In genomic region chr11:123559418-123559817, GRCh38 we compare ENCODE assay signal across 9 cellular contexts.
DNase-seq lines count a peak whose midpoint lies in the region; TF ChIP-seq lines count a peak whose summit lies in the region.
"Had no signal": no experiment of that assay in that cellular context is flagged by ENCODE, and none has a peak within 500 bp of the region (broad histone marks: within the 10 kb centered on the region; RNA-seq: fewer than 3 reads in every experiment).

No MANE protein-coding gene starts in this region.

- H3K36me3 Mint-ChIP-seq in activated T-helper 1 cell treated with anti-CD3 and anti-CD28 coated beads, Interleukin-12 subunit alpha, Interleukin-12 subunit beta, Interleukin-2, Interleukin-4 antibody, amounts not matched to agents 30 ng/mL and 10 ng/mL and 1 ng/mL, durations not matched to agents 14 hours and 24 hours and 36 hours (ENCODE audit: low read depth) = peaks cover 12% of the 10 kb centered on the region

- H3K36me3 ChIP-seq in Karpas-422 (ENCODE audit: insufficient read depth, low read length) = peaks cover 6% of the 10 kb centered on the region
- no peaks in the 10 kb centered on the region for H3K36me3 ChIP-seq in neural cell (ENCODE audit: insufficient read depth, low read length)

- H4K20me1 ChIP-seq in Karpas-422 (ENCODE audit: insufficient read depth, low read depth, low read length) = no peaks in the 10 kb centered on the region
- no peaks in the 10 kb centered on the region for H4K20me1 ChIP-seq in neural cell (ENCODE audit: insufficient read depth)

- no peaks in the 10 kb centered on the region for H3K9me3 Mint-ChIP-seq in activated T-helper 1 cell treated with anti-CD3 and anti-CD28 coated beads, Interleukin-12 subunit alpha, Interleukin-12 subunit beta, Interleukin-2, Interleukin-4 antibody, amounts not matched to agents 30 ng/mL and 10 ng/mL and 1 ng/mL, durations not matched to agents 14 hours and 24 hours and 36 hours
- H3K9me3 Mint-ChIP-seq: activated T-cell treated with anti-CD3 and anti-CD28 coated beads, Interleukin-2, amount 50 U/mL, for 24 hours had no signal

- H3K4me1 ChIP-seq in Karpas-422 (ENCODE audit: low read length) = peaks cover 100% of the 10 kb centered on the region

- H2AFZ ChIP-seq in Karpas-422 (ENCODE audit: low read length) (no peak overlapping the region), neural cell (ENCODE audit: low read depth, low read length) (no peak overlapping the region)

- peak overlapping the region; percentile 97 for H3K27ac ChIP-seq in Karpas-422 (ENCODE audit: low read length)
- H3K27ac ChIP-seq in neural cell (ENCODE audit: low read length) = no peak overlapping the region

- H3K79me2 ChIP-seq in Karpas-422 (ENCODE audit: low read length) = peaks cover 95% of the 10 kb centered on the region
- H3K79me2 ChIP-seq in neural cell (replicated peaks; ENCODE audit: insufficient read depth, low read length) = no peaks in the 10 kb centered on the region

- no peak overlapping the region for H3K4me3 Mint-ChIP-seq in activated T-helper 1 cell treated with anti-CD3 and anti-CD28 coated beads, Interleukin-12 subunit alpha, Interleukin-12 subunit beta, Interleukin-2, Interleukin-4 antibody, amounts not matched to agents 30 ng/mL and 10 ng/mL and 1 ng/mL, durations not matched to agents 14 hours and 24 hours and 36 hours

- no peaks in the 10 kb centered on the region for H3K9me3 ChIP-seq in Karpas-422 (ENCODE audit: low read length)
- no peaks in the 10 kb centered on the region for H3K9me3 ChIP-seq in neural cell (ENCODE audit: low read length)

- no peaks in the 10 kb centered on the region for H3K27me3 Mint-ChIP-seq in activated T-helper 1 cell treated with anti-CD3 and anti-CD28 coated beads, Interleukin-12 subunit alpha, Interleukin-12 subunit beta, Interleukin-2, Interleukin-4 antibody, amounts not matched to agents 30 ng/mL and 10 ng/mL and 1 ng/mL, durations not matched to agents 14 hours and 24 hours and 36 hours (ENCODE audit: insufficient read depth)

- no peaks in the 10 kb centered on the region for H3K9me2 ChIP-seq in Karpas-422 (replicated peaks; ENCODE audit: insufficient read depth, low read length)
- no peaks in the 10 kb centered on the region for H3K9me2 ChIP-seq in neural cell (ENCODE audit: insufficient read depth, low read length)

- in situ Hi-C loops in KBM-7 (cut with MboI; ENCODE audit: low pct_unique_long_range_greater_than_20kb, low sequenced_read_pairs) = no loop called here

- H3K9ac ChIP-seq in Karpas-422 (ENCODE audit: low read length) = peak overlapping the region; percentile 78
- no peak overlapping the region for H3K9ac ChIP-seq in neural cell (ENCODE audit: low read length)

- intact Hi-C loops in activated T-helper 1 cell treated with anti-CD3 and anti-CD28 coated beads, Interleukin-12 subunit alpha, Interleukin-12 subunit beta, Interleukin-2, Interleukin-4 antibody, amounts not matched to agents 30 ng/mL and 10 ng/mL and 1 ng/mL, durations not matched to agents 14 hours and 24 hours and 36 hours (cut with micrococcal nuclease) = loop anchor here (10.0 kb wide), 1 partner anchor 445 kb away; no protein-coding TSS in a partner anchor

- TF ChIP-seq CTCF in AG09309 (IDR thresholded peaks at IDR 0.05; ENCODE audit: control insufficient read depth, insufficient read depth, low read depth, low read length, missing control alignments) (peak; percentile 40), neural cell (IDR thresholded peaks at IDR 0.05; ENCODE audit: poor library complexity, severe bottlenecking) (peak; percentile 14)

- no peaks in the 10 kb centered on the region for H3F3A ChIP-seq in neural cell (ENCODE audit: insufficient read depth, low read length, poor library complexity, severe bottlenecking)

- H3K27me3 ChIP-seq in Karpas-422 (ENCODE audit: low read length) (no peaks in the 10 kb centered on the region), neural cell (ENCODE audit: insufficient read depth, low read depth, low read length) (no peaks in the 10 kb centered on the region)

- H3K4me3 ChIP-seq in AG09309 (ENCODE audit: control insufficient read depth, low read depth, low read length) (peak overlapping the region; percentile 40), Karpas-422 (ENCODE audit: low read length) (peak overlapping the region; percentile 64), neural cell (ENCODE audit: low read length) (no peak overlapping the region)

- no peak overlapping the region for H3K27ac Mint-ChIP-seq in activated T-helper 1 cell treated with anti-CD3 and anti-CD28 coated beads, Interleukin-12 subunit alpha, Interleukin-12 subunit beta, Interleukin-2, Interleukin-4 antibody, amounts not matched to agents 30 ng/mL and 10 ng/mL and 1 ng/mL, durations not matched to agents 14 hours and 24 hours and 36 hours

- H3K4me2 ChIP-seq in Karpas-422 (ENCODE audit: low read depth, low read length, poor library complexity, severe bottlenecking) (peak overlapping the region; percentile 80), neural cell (ENCODE audit: low read length) (no peak overlapping the region)

- TF ChIP-seq RAD21 in neural cell (conservative IDR thresholded peaks at IDR 0.05) = no peak

- peaks cover 25% of the 10 kb centered on the region for H3K4me1 Mint-ChIP-seq in activated T-helper 1 cell treated with anti-CD3 and anti-CD28 coated beads, Interleukin-12 subunit alpha, Interleukin-12 subunit beta, Interleukin-2, Interleukin-4 antibody, amounts not matched to agents 30 ng/mL and 10 ng/mL and 1 ng/mL, durations not matched to agents 14 hours and 24 hours and 36 hours (ENCODE audit: low read depth)

- no peak for TF ChIP-seq EP300 in neural cell (conservative IDR thresholded peaks at IDR 0.05; ENCODE audit: poor library complexity, severe bottlenecking)

- DNase-seq in AG09309 (ENCODE audit: low read depth) (no peak), Karpas-422 (peak; percentile 56), dermis blood vessel endothelial cell (peak; percentile 12), SK-N-DZ (ENCODE audit: low spot score) (no peak), cerebellar nuclear complex (lab: John Stamatoyannopoulos, UW) (no peak), KBM-7 (no peak)
- DNase-seq in activated T-helper 1 cell treated with anti-CD3 and anti-CD28 coated beads, Interleukin-12 subunit alpha, Interleukin-12 subunit beta, Interleukin-2, Interleukin-4 antibody, amounts not matched to agents 30 ng/mL and 10 ng/mL and 1 ng/mL, durations not matched to agents 14 hours and 24 hours and 36 hours (ENCODE audit: low spot score) = no peak

TF ChIP-seq in neural cell, 6 proteins besides CTCF, POLR2A, EP300 and RAD21:
- TF ChIP-seq MXI1 (conservative IDR thresholded peaks at IDR 0.05; ENCODE audit: poor library complexity, severe bottlenecking) (no peak), SMC3 (conservative IDR thresholded peaks at IDR 0.05; ENCODE audit: poor library complexity) (no peak), POLR2AphosphoS5 (IDR thresholded peaks at IDR 0.05) (no peak), EZH2 (IDR thresholded peaks at IDR 0.05; ENCODE audit: borderline replicate concordance, insufficient read depth, low read length, poor library complexity, severe bottlenecking) (no peak), TAF1 (IDR thresholded peaks at IDR 0.05; ENCODE audit: low read depth) (no peak)
- TF ChIP-seq, protein P1, sequence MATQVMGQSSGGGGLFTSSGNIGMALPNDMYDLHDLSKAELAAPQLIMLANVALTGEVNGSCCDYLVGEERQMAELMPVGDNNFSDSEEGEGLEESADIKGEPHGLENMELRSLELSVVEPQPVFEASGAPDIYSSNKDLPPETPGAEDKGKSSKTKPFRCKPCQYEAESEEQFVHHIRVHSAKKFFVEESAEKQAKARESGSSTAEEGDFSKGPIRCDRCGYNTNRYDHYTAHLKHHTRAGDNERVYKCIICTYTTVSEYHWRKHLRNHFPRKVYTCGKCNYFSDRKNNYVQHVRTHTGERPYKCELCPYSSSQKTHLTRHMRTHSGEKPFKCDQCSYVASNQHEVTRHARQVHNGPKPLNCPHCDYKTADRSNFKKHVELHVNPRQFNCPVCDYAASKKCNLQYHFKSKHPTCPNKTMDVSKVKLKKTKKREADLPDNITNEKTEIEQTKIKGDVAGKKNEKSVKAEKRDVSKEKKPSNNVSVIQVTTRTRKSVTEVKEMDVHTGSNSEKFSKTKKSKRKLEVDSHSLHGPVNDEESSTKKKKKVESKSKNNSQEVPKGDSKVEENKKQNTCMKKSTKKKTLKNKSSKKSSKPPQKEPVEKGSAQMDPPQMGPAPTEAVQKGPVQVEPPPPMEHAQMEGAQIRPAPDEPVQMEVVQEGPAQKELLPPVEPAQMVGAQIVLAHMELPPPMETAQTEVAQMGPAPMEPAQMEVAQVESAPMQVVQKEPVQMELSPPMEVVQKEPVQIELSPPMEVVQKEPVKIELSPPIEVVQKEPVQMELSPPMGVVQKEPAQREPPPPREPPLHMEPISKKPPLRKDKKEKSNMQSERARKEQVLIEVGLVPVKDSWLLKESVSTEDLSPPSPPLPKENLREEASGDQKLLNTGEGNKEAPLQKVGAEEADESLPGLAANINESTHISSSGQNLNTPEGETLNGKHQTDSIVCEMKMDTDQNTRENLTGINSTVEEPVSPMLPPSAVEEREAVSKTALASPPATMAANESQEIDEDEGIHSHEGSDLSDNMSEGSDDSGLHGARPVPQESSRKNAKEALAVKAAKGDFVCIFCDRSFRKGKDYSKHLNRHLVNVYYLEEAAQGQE (IDR thresholded peaks at IDR 0.05; ENCODE audit: borderline replicate concordance) = no peak

Comparison
In these comparisons a context has a peak if more than half of its experiments do, and no peak if none do; other contexts are left out.
1. DNase-seq: peak in Karpas-422 (single experiment) and dermis blood vessel endothelial cell (single experiment); none in AG09309 (single experiment), activated T-helper 1 cell treated with anti-CD3 and anti-CD28 coated beads, Interleukin-12 subunit alpha, Interleukin-12 subunit beta, Interleukin-2, Interleukin-4 antibody, amounts not matched to agents 30 ng/mL and 10 ng/mL and 1 ng/mL, durations not matched to agents 14 hours and 24 hours and 36 hours (single experiment), SK-N-DZ (single experiment), cerebellar nuclear complex (0 of 2) and KBM-7 (single experiment).